Comparison of ENCODE assay signal across 22 cellular contexts in genomic region chr10:66651308-66652082, GRCh38.
"Had no signal": no experiment of that assay in that cellular context is flagged by ENCODE, and none has a peak within 500 bp of the region (broad histone marks: within the 10 kb centered on the region; RNA-seq: fewer than 3 reads in every experiment).

No MANE protein-coding gene starts in this region.

- H3K36me3 ChIP-seq: SJSA1 had no signal

- H3K27me3 ChIP-seq: SJSA1 had no signal

- DNase-seq: KBM-7, MV-4-11, NCI-H1048, NCI-H1105, NCI-H1417, NCI-H1436 treated with DMSO at 0.1 percent for 48 hours, NCI-H1694, NCI-H1930, NCI-H2081, NCI-H2107, NCI-H2227 treated with DMSO at 0.1 percent for 48 hours, NCI-H524, NCI-H526 treated with DMSO at 0.1 percent for 48 hours, NCI-H774, Right ventricle myocardium superior, RPMI8226, SIG-M5 had no signal

- H3K4me1 ChIP-seq: SJSA1 had no signal

- H3K27ac ChIP-seq: HL-60, SJSA1, SK-N-MC had no signal

- H3K4me3 ChIP-seq: SJSA1, SK-N-MC had no signal

- FAIRE-seq: HTR-8/SVneo, RCC 7860 had no signal

- H3K9me3 ChIP-seq: SJSA1 had no signal
